ENCODE assay signal across 9 cellular contexts in the genomic region with DNA sequence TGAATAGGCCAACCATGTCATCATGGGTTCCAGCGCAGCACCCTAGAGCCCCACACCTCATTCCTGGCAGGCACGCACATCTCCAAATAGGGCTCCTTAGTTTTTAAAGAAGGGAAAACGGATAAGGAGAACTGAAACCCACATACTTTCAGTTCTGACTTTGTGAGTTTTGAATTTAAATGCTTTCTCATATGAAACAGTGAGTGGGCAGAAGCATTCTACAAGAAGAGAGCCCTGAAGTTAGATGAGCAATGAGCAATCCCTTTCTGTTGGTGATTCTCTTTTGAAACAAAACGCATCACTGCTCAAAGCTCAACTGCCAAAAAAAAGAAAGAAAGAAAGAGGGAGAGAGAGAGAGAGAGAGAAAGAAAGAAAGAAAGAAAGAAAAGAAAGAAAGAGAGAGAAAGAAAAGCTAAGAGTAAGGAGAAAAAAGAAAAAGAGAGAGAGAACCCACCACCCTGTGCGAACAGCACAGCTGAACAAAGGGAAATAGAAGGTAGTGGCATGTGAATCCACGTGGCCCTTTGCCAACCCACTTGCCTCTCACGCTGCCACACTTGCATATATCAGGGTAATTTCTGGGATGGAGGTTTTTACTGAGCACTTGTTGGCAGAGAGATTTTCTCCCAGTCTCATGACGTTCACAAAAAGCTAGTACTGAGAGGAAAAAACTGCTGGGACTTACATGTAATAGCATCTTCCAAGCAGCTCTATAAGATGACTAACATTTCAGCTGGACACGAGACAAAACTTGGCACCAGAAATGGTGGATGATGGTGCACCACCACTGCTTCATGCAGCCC. TPM values are rescaled to one million over a fixed set of nuclear protein-coding genes. Genes with fewer than 3 reads are reported as not detected.
A peak's percentile ranks its signal among the peaks of the same experiment; 100 is the strongest.
DNase-seq lines count a peak whose midpoint lies in the region; ATAC-seq and TF ChIP-seq lines count a peak whose summit lies in the region.
"Had no signal": no experiment of that assay in that cellular context is flagged by ENCODE, and none has a peak within 500 bp of the region (broad histone marks: within the 10 kb centered on the region; RNA-seq: fewer than 3 reads in every experiment).

No MANE protein-coding gene starts in this region.

- no peaks in the 10 kb centered on the region for H3K27me3 Mint-ChIP-seq in activated naive CD8-positive, alpha-beta T cell

- peaks cover 68% of the 10 kb centered on the region for H3K4me1 Mint-ChIP-seq in activated naive CD8-positive, alpha-beta T cell (ENCODE audit: low read depth)

- H3K4me3 Mint-ChIP-seq in activated naive CD8-positive, alpha-beta T cell, result peak overlapping the region; percentile 93

- H3K27ac ChIP-seq in stomach, result peak overlapping the region in 3 of 5 donors; percentile 5 to 56 (median 55)
- H3K27ac ChIP-seq: parathyroid adenoma had no signal

- H3K27ac Mint-ChIP-seq in activated naive CD8-positive, alpha-beta T cell, result peak overlapping the region; percentile 100

- WGBS in stomach, 5 donors, result 31 to 54% (median 36%) methylated on average over 8 to 9 of the region's 9 CpGs

- peak; percentile 85 for DNase-seq in CD1c-positive myeloid dendritic cell (ENCODE audit: extremely low spot score)
- peak; percentile 54 for DNase-seq in stomach
- DNase-seq in SHP77 (lab: John Stamatoyannopoulos, UW), result no peak
- DNase-seq in T-helper 9 cell, result no peak
- DNase-seq in dermis blood vessel endothelial cell, result no peak

- TF ChIP-seq EP300 in stomach (IDR thresholded peaks at IDR 0.05), result no peak

- TF ChIP-seq CTCF in stomach (IDR thresholded peaks at IDR 0.05), result no peak

- TF ChIP-seq POLR2A in stomach (IDR thresholded peaks at IDR 0.05), result no peak

- H3K9me3 ChIP-seq in stomach, result no peaks in the 10 kb centered on the region

- ATAC-seq in GM19351 (IDR thresholded peaks at IDR 0.05; ENCODE audit: unreplicated experiment) (peak; percentile 70), HG03457 (IDR thresholded peaks at IDR 0.05; ENCODE audit: unreplicated experiment) (peak; percentile 41)

- H3K36me3 ChIP-seq in stomach, result no peaks in the 10 kb centered on the region

- no peaks in the 10 kb centered on the region for H3K9me3 Mint-ChIP-seq in activated naive CD8-positive, alpha-beta T cell (ENCODE audit: low read depth)

- H3K36me3 Mint-ChIP-seq in activated naive CD8-positive, alpha-beta T cell, result no peaks in the 10 kb centered on the region

- no peaks in the 10 kb centered on the region for H3K27me3 ChIP-seq in stomach

- no peak overlapping the region for H3K4me3 ChIP-seq in stomach

- intact Hi-C loops in stomach (cut with DNase I; ENCODE audit: low total_unique reads), result no loop called here

- H3K4me1 ChIP-seq in stomach, result peaks cover 0 to 59% (median 30%) of the 10 kb centered on the region in 4 donors
- H3K4me1 ChIP-seq: parathyroid adenoma had no signal

RNA-seq across cellular contexts. Expression of gene TMSB4X, which starts 31.0 kb away (rescaled TPM):
- 1,000 to 10,000 TPM; 1,734 to 4,964 (median 2,895) TPM for total RNA-seq in stomach
- over 10,000 TPM in 2 of 3 donors, 1,000 to 10,000 TPM in 1; 4,831 to 14,609 (median 13,196) TPM for polyA plus RNA-seq in stomach
- total RNA-seq in dermis blood vessel endothelial cell, result 8,354 and 18,147 TPM in 2 replicates

RNA-seq across cellular contexts. Expression of gene FAM9C, which starts 38.5 kb away (rescaled TPM):
- under 1 TPM in 1 of 5 donors, not detected in 4; 0.18 TPM for total RNA-seq in stomach
- under 1 TPM in 1 of 3 donors, not detected in 2; 0.31 TPM for polyA plus RNA-seq in stomach
- total RNA-seq in dermis blood vessel endothelial cell, result 0.05 TPM in 1 of 2 replicates, not detected in the other

Comparison
In these comparisons a context has a peak if more than half of its experiments do, and no peak if none do; other contexts are left out.
1. DNase-seq: peak in CD1c-positive myeloid dendritic cell (single experiment) and stomach (single experiment); none in SHP77 (0 of 2), T-helper 9 cell (single experiment) and dermis blood vessel endothelial cell (single experiment).